1 cellular context compared by ENCODE assay signal in the genomic region with DNA sequence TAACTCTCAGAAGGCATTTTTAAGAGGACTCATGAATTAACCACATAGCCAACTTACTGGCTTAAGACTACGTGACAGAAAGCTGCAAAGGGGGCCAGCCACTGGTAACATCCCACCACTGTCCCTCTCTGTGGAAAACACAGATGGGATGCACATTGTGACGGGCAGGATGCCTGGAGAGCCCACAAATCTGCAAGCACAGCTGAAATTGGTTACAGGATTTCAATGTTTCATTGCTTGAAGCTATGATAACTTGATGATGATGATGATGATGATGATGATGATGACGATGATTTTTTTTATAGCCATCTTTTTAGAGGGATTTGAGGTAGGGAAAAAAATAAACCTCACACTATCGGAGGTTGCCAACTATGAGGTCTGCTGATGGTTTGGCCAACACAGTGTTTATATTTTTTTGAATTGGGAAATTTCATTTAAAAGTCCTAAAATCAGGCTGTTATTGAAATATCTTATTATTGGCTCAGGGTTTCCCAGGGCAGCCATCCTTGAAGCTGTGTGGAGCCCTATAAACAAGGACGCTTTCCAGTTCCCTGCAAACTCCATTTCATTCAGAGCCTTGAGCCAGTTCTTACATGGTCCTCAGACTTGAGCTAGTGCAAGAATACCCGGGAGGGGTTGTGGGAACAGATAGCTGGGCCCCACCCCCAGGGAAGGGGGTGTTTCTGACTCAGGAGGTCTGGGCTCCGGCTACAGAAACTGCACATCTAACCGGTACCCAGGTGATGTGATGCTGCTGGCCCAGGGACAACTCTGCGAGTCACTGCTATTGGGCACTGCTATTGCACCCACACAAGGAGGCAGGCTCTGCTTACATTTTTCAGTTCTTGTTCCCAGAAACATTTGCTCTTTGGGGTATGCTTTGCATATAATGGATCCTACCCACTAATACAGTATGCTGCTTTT.
TF ChIP-seq lines count a peak whose summit lies in the region.

No MANE protein-coding gene starts in this region.

TF ChIP-seq in GM12878, 131 proteins besides CTCF, POLR2A, EP300 and RAD21:
- no peak for TF ChIP-seq NFYA (IDR thresholded peaks at IDR 0.05; ENCODE audit: borderline replicate concordance, low read depth, low read length)
- no peak for TF ChIP-seq ZNF24 (IDR thresholded peaks at IDR 0.05)
- TF ChIP-seq NFIC (IDR thresholded peaks at IDR 0.05; ENCODE audit: low read depth, low read length) = no peak
- TF ChIP-seq STAT1 (conservative IDR thresholded peaks at IDR 0.05) = no peak
- TF ChIP-seq E2F8 (IDR thresholded peaks at IDR 0.05; ENCODE audit: low read depth, partially characterized antibody) = no peak
- TF ChIP-seq CHD4 (IDR thresholded peaks at IDR 0.05) = no peak
- no peak for TF ChIP-seq SMAD5 (IDR thresholded peaks at IDR 0.05; ENCODE audit: low read depth)
- TF ChIP-seq ETV6 (conservative IDR thresholded peaks at IDR 0.05 in 1 of 2, IDR thresholded peaks at IDR 0.05 in 1 of 2; ENCODE audit: borderline replicate concordance in 1 of 2, low read depth in 1 of 2) = no peak
- no peak for TF ChIP-seq JUND (IDR thresholded peaks at IDR 0.05; ENCODE audit: low read depth, low read length)
- TF ChIP-seq, protein P1, sequence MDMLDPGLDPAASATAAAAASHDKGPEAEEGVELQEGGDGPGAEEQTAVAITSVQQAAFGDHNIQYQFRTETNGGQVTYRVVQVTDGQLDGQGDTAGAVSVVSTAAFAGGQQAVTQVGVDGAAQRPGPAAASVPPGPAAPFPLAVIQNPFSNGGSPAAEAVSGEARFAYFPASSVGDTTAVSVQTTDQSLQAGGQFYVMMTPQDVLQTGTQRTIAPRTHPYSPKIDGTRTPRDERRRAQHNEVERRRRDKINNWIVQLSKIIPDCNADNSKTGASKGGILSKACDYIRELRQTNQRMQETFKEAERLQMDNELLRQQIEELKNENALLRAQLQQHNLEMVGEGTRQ (IDR thresholded peaks at IDR 0.05; ENCODE audit: borderline replicate concordance, low read depth, low read length) = no peak
- TF ChIP-seq SUZ12 (IDR thresholded peaks at IDR 0.05; ENCODE audit: unreplicated experiment) = no peak
- no peak for TF ChIP-seq IRF3 (IDR thresholded peaks at IDR 0.05)
- no peak for TF ChIP-seq KDM1A (IDR thresholded peaks at IDR 0.05; ENCODE audit: borderline replicate concordance)
- no peak for TF ChIP-seq RELA (IDR thresholded peaks at IDR 0.05; ENCODE audit: borderline replicate concordance, partially characterized antibody)
- no peak for TF ChIP-seq GABPA (IDR thresholded peaks at IDR 0.05; ENCODE audit: low read depth)
- no peak for TF ChIP-seq MTA2 (IDR thresholded peaks at IDR 0.05; ENCODE audit: low read depth)
TF ChIP-seq in GM12878: peak in this region for 0.
